9 cellular contexts compared by ENCODE assay signal in the genomic region with DNA sequence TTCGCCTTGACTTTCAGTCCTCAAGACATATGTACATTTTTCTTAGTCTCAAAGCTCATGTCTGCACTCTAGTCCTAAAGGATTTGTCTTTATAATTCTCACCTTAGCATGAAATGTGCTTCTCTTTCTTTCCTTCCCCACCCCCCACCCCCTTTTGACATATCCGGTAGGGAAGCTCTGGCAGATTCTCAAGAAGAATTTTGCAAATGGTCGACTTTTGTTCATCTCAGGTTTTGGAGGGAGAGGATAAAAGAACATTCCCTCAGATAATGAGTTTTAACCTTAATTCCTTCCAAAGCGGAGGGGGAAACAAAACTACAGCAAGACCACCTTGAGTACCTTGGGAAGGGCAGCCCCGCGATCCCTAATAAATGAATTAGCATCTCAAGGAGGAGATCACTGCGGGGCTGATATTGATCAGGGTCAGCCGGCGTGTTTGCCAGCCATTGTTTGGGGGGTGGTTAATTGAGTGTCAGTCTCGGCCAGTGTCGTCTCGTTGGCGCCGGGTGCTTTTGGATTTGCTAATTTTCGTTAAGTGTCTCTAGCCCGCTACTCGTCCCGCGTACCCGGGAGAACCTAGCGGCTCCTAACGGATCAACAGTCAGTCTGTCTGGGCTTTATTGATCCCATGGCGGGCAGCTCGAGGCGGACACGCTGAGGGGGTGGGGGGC. TPM values are rescaled to one million over a fixed set of nuclear protein-coding genes. Genes with fewer than 3 reads are reported as not detected.
DNase-seq lines count a peak whose midpoint lies in the region; ATAC-seq and TF ChIP-seq lines count a peak whose summit lies in the region.
"Had no signal": no experiment of that assay in that cellular context is flagged by ENCODE, and none has a peak within 500 bp of the region (broad histone marks: within the 10 kb centered on the region; RNA-seq: fewer than 3 reads in every experiment).

No MANE protein-coding gene starts in this region.

- H3K9me3 ChIP-seq in SJSA1 (replicated peaks) (peaks cover 2% of the 10 kb centered on the region), ectodermal cell (ENCODE audit: control insufficient read depth, low read length) (no peaks in the 10 kb centered on the region)

- no peak overlapping the region for H3K27ac ChIP-seq in SJSA1
- H3K27ac ChIP-seq in ectodermal cell (ENCODE audit: insufficient read depth, low read depth, low read length, poor library complexity, severe bottlenecking) = no peak overlapping the region
- H3K27ac ChIP-seq: 22Rv1 had no signal

- no peak for TF ChIP-seq CTCF in mesothelial cell of epicardium (IDR thresholded peaks at IDR 0.05; ENCODE audit: unreplicated experiment)

- peaks cover 12% of the 10 kb centered on the region for H3K36me3 Mint-ChIP-seq in mesothelial cell of epicardium

- ATAC-seq in GM21786 (IDR thresholded peaks at IDR 0.05; ENCODE audit: unreplicated experiment) = no peak

- H3K27me3 ChIP-seq in SJSA1 (replicated peaks) = no peaks in the 10 kb centered on the region
- peaks cover 82% of the 10 kb centered on the region for H3K27me3 ChIP-seq in ectodermal cell (ENCODE audit: control insufficient read depth, insufficient read depth, low read length, poor library complexity, severe bottlenecking)

- H3K4me1 ChIP-seq in SJSA1 (replicated peaks) (peaks cover 19% of the 10 kb centered on the region), ectodermal cell (ENCODE audit: control insufficient read depth, insufficient read depth, low read length) (peaks cover 14% of the 10 kb centered on the region)

- H3K4me3 ChIP-seq in SJSA1 (peak overlapping the region; percentile 97), ectodermal cell (ENCODE audit: insufficient read depth, low read depth, low read length) (peak overlapping the region; percentile 60)

- no peaks in the 10 kb centered on the region for H3K27me3 Mint-ChIP-seq in mesothelial cell of epicardium (ENCODE audit: low read depth)

- WGBS in ectodermal cell, 2 experiments = 3% methylated on average over 24 to 25 of the region's 26 CpGs

- peaks cover 37% of the 10 kb centered on the region for H3K4me1 Mint-ChIP-seq in mesothelial cell of epicardium

- DNase-seq in DMS 273 (lab: John Stamatoyannopoulos, UW; ENCODE audit: unreplicated experiment) = peak; percentile 9
- no peak for DNase-seq in DMS 273 treated with DMSO at 0.1 percent for 48 hours (lab: John Stamatoyannopoulos, UW)
- no peak for DNase-seq in SJSA1 (ENCODE audit: low read depth in 1 of 2, low spot score in 2 of 2)
- no peak for DNase-seq in mesothelial cell of epicardium (ENCODE audit: low spot score in 2 of 2, unreplicated experiment in 2 of 2)
- DNase-seq in ureter (ENCODE audit: low spot score) = peak; percentile 48
- DNase-seq in NCI-H2171 (lab: John Stamatoyannopoulos, UW) = no peak

- H3K36me3 ChIP-seq in SJSA1 = peaks cover 38% of the 10 kb centered on the region
- no peaks in the 10 kb centered on the region for H3K36me3 ChIP-seq in ectodermal cell (ENCODE audit: control insufficient read depth, insufficient read depth, low read length)

- H3K4me3 Mint-ChIP-seq in mesothelial cell of epicardium = peak overlapping the region; percentile 85

- no peaks in the 10 kb centered on the region for H3K9me3 Mint-ChIP-seq in mesothelial cell of epicardium

- peak overlapping the region; percentile 94 for H3K27ac Mint-ChIP-seq in mesothelial cell of epicardium

RNA-seq across cellular contexts. Expression of a gene that starts 0.9 kb away (rescaled TPM):
- 61.0 and 76.9 TPM in 2 replicates for total RNA-seq in SJSA1 (2014; rRNA removed; shearing (Covaris generic))
- 2.9 TPM for polyA plus RNA-seq in ectodermal cell (2013, experiment 1 of 4)
- polyA plus RNA-seq in ectodermal cell (2013, experiment 2 of 4) = 3.4 TPM
- polyA plus RNA-seq in ectodermal cell (2013, experiment 3 of 4) = 6.1 TPM
- polyA plus RNA-seq in ectodermal cell (2013, experiment 4 of 4) = 5.9 TPM
- 209 to 219 TPM (median 217 TPM) in 3 replicates for total RNA-seq in mesothelial cell of epicardium
- 54.8 TPM for total RNA-seq in ureter

Comparison
In these comparisons a context has a peak if more than half of its experiments do, and no peak if none do; other contexts are left out.
1. DNase-seq: peak in DMS 273 (single experiment) and ureter (single experiment); none in DMS 273 treated with DMSO at 0.1 percent for 48 hours (single experiment), SJSA1 (0 of 2), mesothelial cell of epicardium (0 of 2) and NCI-H2171 (single experiment).